Comparison of ENCODE assay signal across 1 cellular context in genomic region chr9:129111143-129111761, GRCh38.
A peak's percentile ranks its signal among the peaks of the same experiment; 100 is the strongest.
TF ChIP-seq lines count a peak whose summit lies in the region.

Gene PTPA, plus strand, starts transcription at chr9:129111415. Its CDS starts 186 bp downstream, at chr9:129111601.

TF ChIP-seq in HEK293, 187 proteins besides CTCF, POLR2A, EP300 and RAD21 (continued from another document):
- TF ChIP-seq ZNF560 (tag by site-specific recombination; IDR thresholded peaks at IDR 0.05; ENCODE audit: borderline replicate concordance) (no peak), FEZF1 (tag by site-specific recombination; IDR thresholded peaks at IDR 0.05) (no peak), ZNF660 (tag by site-specific recombination; IDR thresholded peaks at IDR 0.05) (0 out of 2 replicates have a peak, but pooled peaks have one; percentile 17), ZNF677 (tag by site-specific recombination; IDR thresholded peaks at IDR 0.05) (no peak), ZNF623 (tag by site-specific recombination; IDR thresholded peaks at IDR 0.05) (no peak), PBX3 (CRISPR knock-in tag; IDR thresholded peaks at IDR 0.05) (peak; percentile 44; the same call in 1 of the 2 replicates), PRDM1 (tag by site-specific recombination; IDR thresholded peaks at IDR 0.05) (0 out of 2 replicates have a peak, but pooled peaks have one; percentile 24), ZNF792 (tag by site-specific recombination; IDR thresholded peaks at IDR 0.05) (no peak), ZNF423 (tag by site-specific recombination; IDR thresholded peaks at IDR 0.05) (no peak), ZNF704 (tag by site-specific recombination; IDR thresholded peaks at IDR 0.05) (peak; percentile 89), HIC1 (tag by site-specific recombination; IDR thresholded peaks at IDR 0.05) (no peak), ZBTB44 (tag by site-specific recombination; IDR thresholded peaks at IDR 0.05) (0 out of 2 replicates have a peak, but pooled peaks have one; percentile 20), ZNF514 (tag by site-specific recombination; IDR thresholded peaks at IDR 0.05) (no peak), PATZ1 (tag by site-specific recombination; IDR thresholded peaks at IDR 0.05) (no peak)
